In the genomic region with DNA sequence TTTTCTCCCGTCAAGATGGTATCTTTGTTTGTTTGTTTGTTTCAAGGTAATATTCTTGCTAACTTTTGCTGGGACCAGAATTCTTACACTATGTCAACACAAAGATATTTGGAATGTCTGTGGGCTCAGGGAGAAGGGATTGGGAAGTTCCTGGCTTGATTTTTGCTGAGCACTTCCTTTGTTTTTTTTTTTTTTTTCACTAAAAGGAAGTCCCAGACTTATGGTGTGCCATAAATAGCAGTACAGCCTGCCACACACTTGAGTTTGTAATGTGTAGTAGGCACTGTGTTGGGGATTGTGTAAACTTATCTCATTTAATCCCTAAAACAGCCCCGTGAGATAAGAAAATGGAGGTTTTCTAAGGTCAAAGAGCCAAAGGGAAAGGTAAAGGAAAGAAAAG, we compare ENCODE assay signal across 1 cellular context.
TF ChIP-seq lines count a peak whose summit lies in the region.

No MANE protein-coding gene starts in this region.

TF ChIP-seq in SK-N-SH, 30 proteins besides CTCF, POLR2A, EP300 and RAD21 (continued from another document):
- TF ChIP-seq RFX5 (IDR thresholded peaks at IDR 0.05; ENCODE audit: low read length): no peak
- TF ChIP-seq CHD2 (IDR thresholded peaks at IDR 0.05; ENCODE audit: low read length, partially characterized antibody): no peak
- TF ChIP-seq NRF1 (IDR thresholded peaks at IDR 0.05; ENCODE audit: low read depth, low read length): no peak
- TF ChIP-seq, protein P1, sequence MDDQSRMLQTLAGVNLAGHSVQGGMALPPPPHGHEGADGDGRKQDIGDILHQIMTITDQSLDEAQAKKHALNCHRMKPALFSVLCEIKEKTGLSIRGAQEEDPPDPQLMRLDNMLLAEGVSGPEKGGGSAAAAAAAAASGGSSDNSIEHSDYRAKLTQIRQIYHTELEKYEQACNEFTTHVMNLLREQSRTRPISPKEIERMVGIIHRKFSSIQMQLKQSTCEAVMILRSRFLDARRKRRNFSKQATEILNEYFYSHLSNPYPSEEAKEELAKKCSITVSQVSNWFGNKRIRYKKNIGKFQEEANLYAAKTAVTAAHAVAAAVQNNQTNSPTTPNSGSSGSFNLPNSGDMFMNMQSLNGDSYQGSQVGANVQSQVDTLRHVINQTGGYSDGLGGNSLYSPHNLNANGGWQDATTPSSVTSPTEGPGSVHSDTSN (IDR thresholded peaks at IDR 0.05): no peak
- no peak for TF ChIP-seq FOXM1 (IDR thresholded peaks at IDR 0.05; ENCODE audit: low read depth)
